Comparison of ENCODE assay signal across 21 cellular contexts in the genomic region with DNA sequence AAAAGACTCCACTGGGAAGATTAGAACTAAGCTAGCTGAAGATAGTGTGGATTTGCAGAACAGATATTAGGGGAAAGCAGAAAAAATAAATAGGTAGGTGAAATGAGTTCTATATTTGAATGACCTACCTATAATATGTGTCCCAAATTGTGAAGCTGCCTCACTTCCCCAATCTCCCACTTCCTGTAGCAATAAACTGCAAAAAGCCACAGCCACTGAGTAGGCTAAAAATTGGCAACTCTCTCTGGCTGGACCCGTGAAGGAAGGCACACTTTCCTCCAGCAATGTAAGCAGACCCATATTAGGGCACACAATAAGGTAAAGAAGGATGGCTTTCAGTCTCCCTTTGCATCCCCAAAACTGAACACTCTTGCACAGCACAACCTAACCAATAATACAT.
A peak's percentile ranks its signal among the peaks of the same experiment; 100 is the strongest.
DNase-seq lines count a peak whose midpoint lies in the region; FAIRE-seq lines count a peak whose summit lies in the region.
"Had no signal": no experiment of that assay in that cellular context is flagged by ENCODE, and none has a peak within 500 bp of the region (broad histone marks: within the 10 kb centered on the region; RNA-seq: fewer than 3 reads in every experiment).

No MANE protein-coding gene starts in this region.

- FAIRE-seq in GM19239 (lab: Jason Lieb, UNC) = no peak
- FAIRE-seq: A549, G401.6, GM12878, H54 had no signal

- in situ Hi-C loops in KBM-7 (cut with MboI; ENCODE audit: low pct_unique_long_range_greater_than_20kb, low sequenced_read_pairs) = no loop called here

- DNase-seq in GDM1 (lab: John Stamatoyannopoulos, UW) (peak; percentile 7), KBM-7 (peak; percentile 5), OCI-M1 (lab: John Stamatoyannopoulos, UW) (peak; percentile 13), CD1c-positive myeloid dendritic cell (ENCODE audit: extremely low spot score) (no peak), GM19239 (ENCODE audit: insufficient read length, low spot score) (no peak), globus pallidus (ENCODE audit: low spot score) (no peak)
- DNase-seq: 8988T; ACHN; AML-193; BE2C; Calu3; CD4-positive, alpha-beta memory T cell; COR-L47; DMS53; DMS79 treated with DMSO at 0.1 percent for 48 hours; GM23248; HCEC 1CT had no signal

Comparison
In these comparisons a context has a peak if more than half of its experiments do, and no peak if none do; other contexts are left out.
1. DNase-seq: peak in GDM1 (single experiment), KBM-7 (single experiment) and OCI-M1 (single experiment); none in CD1c-positive myeloid dendritic cell (single experiment), GM19239 (single experiment) and globus pallidus (single experiment).